In genomic region chr19:17718988-17719711, GRCh38 we compare ENCODE assay signal across 8 cellular contexts. TPM values are rescaled to one million over a fixed set of nuclear protein-coding genes. Genes with fewer than 3 reads are reported as not detected.
DNase-seq lines count a peak whose midpoint lies in the region; TF ChIP-seq lines count a peak whose summit lies in the region.

TSS of gene MAP1S (plus strand) at chr19:17719480. CDS start at chr19:17719503, 23 bp downstream.

- POLR2A ChIA-PET in BJ (lab: Charles Lee): no interaction called here

- H2AFZ ChIP-seq in osteoblast (ENCODE audit: low read length): peak within 1 kb of the TSS; percentile 88

- H3K4me1 ChIP-seq in HUES6 (ENCODE audit: control insufficient read depth, insufficient read depth, low read length): peaks cover 16% of the 10 kb centered on the region
- peaks cover 19% of the 10 kb centered on the region for H3K4me1 ChIP-seq in osteoblast (ENCODE audit: insufficient read depth, low read length)
- H3K4me1 ChIP-seq in thymus (ENCODE audit: control insufficient read depth, insufficient read depth, low read length): peaks cover 20% of the 10 kb centered on the region

- H3K9me3 Mint-ChIP-seq in activated naive CD4-positive, alpha-beta T cell treated with anti-CD3 and anti-CD28 coated beads, Interleukin-2, amount 10 ng/mL, durations not matched to agents 7 days and 5 days: no peaks in the 10 kb centered on the region

- H3K4me1 Mint-ChIP-seq in activated naive CD4-positive, alpha-beta T cell treated with anti-CD3 and anti-CD28 coated beads, Interleukin-2, amount 10 ng/mL, durations not matched to agents 7 days and 5 days: peaks cover 47% of the 10 kb centered on the region

- H3K27me3 ChIP-seq in BJ (ENCODE audit: control insufficient read depth, insufficient read depth, low read length): no peaks in the 10 kb centered on the region
- no peaks in the 10 kb centered on the region for H3K27me3 ChIP-seq in HUES6 (ENCODE audit: control insufficient read depth, insufficient read depth, low read length)
- H3K27me3 ChIP-seq in osteoblast (ENCODE audit: insufficient read depth, low read length): no peaks in the 10 kb centered on the region
- no peaks in the 10 kb centered on the region for H3K27me3 ChIP-seq in thymus (ENCODE audit: control insufficient read depth, insufficient read depth)

- peak within 1 kb of the TSS; percentile 96 for H3K4me2 ChIP-seq in osteoblast (ENCODE audit: insufficient read depth, low read length)

- TF ChIP-seq CTCF in BJ (IDR thresholded peaks at IDR 0.05; ENCODE audit: insufficient read depth, low read depth, low read length): no peak
- TF ChIP-seq CTCF in osteoblast (IDR thresholded peaks at IDR 0.05; ENCODE audit: extremely low read depth, low read depth, low read length): no peak

- DNase-seq in BJ (ENCODE audit: low read depth): no peak
- DNase-seq in GM19240 (ENCODE audit: insufficient read length, low spot score): peak; percentile 83
- peak; percentile 61 for DNase-seq in SK-MEL-5 (ENCODE audit: low read depth, low spot score)
- peak; percentile 77 for DNase-seq in activated naive CD4-positive, alpha-beta T cell treated with anti-CD3 and anti-CD28 coated beads, Interleukin-2, amount 10 ng/mL, durations not matched to agents 7 days and 5 days
- peak; percentile 68 for DNase-seq in glomerular visceral epithelial cell (ENCODE audit: extremely low spot score)
- peak; percentile 99 for DNase-seq in osteoblast (ENCODE audit: insufficient read length, low spot score, missing footprints)

- peak within 1 kb of the TSS; percentile 64 for H3K9ac ChIP-seq in HUES6 (ENCODE audit: low read length)

- H4K20me1 ChIP-seq in osteoblast (ENCODE audit: insufficient read depth, low read length): peaks cover 21% of the 10 kb centered on the region

- peak within 1 kb of the TSS; percentile 4; the same call in 1 of the 2 replicates for H3K27ac ChIP-seq in HUES6 (ENCODE audit: low read depth, low read length)
- peak within 1 kb of the TSS; percentile 28 for H3K27ac ChIP-seq in osteoblast (ENCODE audit: low read depth, low read length)
- peak within 1 kb of the TSS; percentile 64 for H3K27ac ChIP-seq in thymus (ENCODE audit: low read depth)

- 1% methylated on average over 52 of the region's 52 CpGs for WGBS in thymus

- no peaks in the 10 kb centered on the region for H3K27me3 Mint-ChIP-seq in activated naive CD4-positive, alpha-beta T cell treated with anti-CD3 and anti-CD28 coated beads, Interleukin-2, amount 10 ng/mL, durations not matched to agents 7 days and 5 days

- H3K4me3 ChIP-seq in BJ (ENCODE audit: low read depth, low read length) (peak within 1 kb of the TSS; percentile 62), HUES6 (ENCODE audit: low read depth, low read length) (peak within 1 kb of the TSS; percentile 77), osteoblast (ENCODE audit: insufficient read depth, low read length) (peak within 1 kb of the TSS; percentile 85), thymus (ENCODE audit: low read length) (peak within 1 kb of the TSS; percentile 100)

- in situ Hi-C loops in SK-MEL-5 (cut with HindIII; ENCODE audit: low pct_unique_long_range_greater_than_20kb, low sequenced_read_pairs): no loop called here

- CTCF ChIA-PET in BJ (lab: Yijun Ruan, JAX): interaction anchor here (1.0 to 1.7 kb wide), 7 partner anchors 11 to 254 kb away, joined by 3 to 6 read pairs (median 3); partner anchors contain the start of gene CCDC124
- CTCF ChIA-PET in activated naive CD4-positive, alpha-beta T cell treated with anti-CD3 and anti-CD28 coated beads, Interleukin-2, amount 10 ng/mL, durations not matched to agents 7 days and 5 days (lab: Charles Lee): interaction anchor here (0.8 to 2.0 kb wide), 3 partner anchors 15 to 136 kb away, joined by 3 to 6 read pairs (median 4); no protein-coding TSS in a partner anchor

- peaks cover 9% of the 10 kb centered on the region for H3K36me3 ChIP-seq in BJ (ENCODE audit: control insufficient read depth, insufficient read depth, low read length)
- H3K36me3 ChIP-seq in HUES6 (ENCODE audit: control insufficient read depth, insufficient read depth, low read length): peaks cover 21% of the 10 kb centered on the region
- H3K36me3 ChIP-seq in osteoblast (ENCODE audit: insufficient read depth, low read length): no peaks in the 10 kb centered on the region
- peaks cover 13% of the 10 kb centered on the region for H3K36me3 ChIP-seq in thymus (ENCODE audit: control insufficient read depth, insufficient read depth)

- no peaks in the 10 kb centered on the region for H3K9me3 ChIP-seq in HUES6 (ENCODE audit: control insufficient read depth, insufficient read depth, low read depth, low read length)
- H3K9me3 ChIP-seq in osteoblast (ENCODE audit: low read depth, low read length): no peaks in the 10 kb centered on the region
- H3K9me3 ChIP-seq in thymus (ENCODE audit: control insufficient read depth): no peaks in the 10 kb centered on the region

- H3K79me2 ChIP-seq in osteoblast (ENCODE audit: insufficient read depth, low read length): peaks cover 39% of the 10 kb centered on the region

- H3K36me3 Mint-ChIP-seq in activated naive CD4-positive, alpha-beta T cell treated with anti-CD3 and anti-CD28 coated beads, Interleukin-2, amount 10 ng/mL, durations not matched to agents 7 days and 5 days: peaks cover 10% of the 10 kb centered on the region

- H3K27ac Mint-ChIP-seq in activated naive CD4-positive, alpha-beta T cell treated with anti-CD3 and anti-CD28 coated beads, Interleukin-2, amount 10 ng/mL, durations not matched to agents 7 days and 5 days: peak within 1 kb of the TSS; percentile 77

- H3K4me3 Mint-ChIP-seq in activated naive CD4-positive, alpha-beta T cell treated with anti-CD3 and anti-CD28 coated beads, Interleukin-2, amount 10 ng/mL, durations not matched to agents 7 days and 5 days: peak within 1 kb of the TSS; percentile 80

RNA-seq across cellular contexts. Expression of gene MAP1S, which starts in this region (rescaled TPM):
- 6.1 and 20.4 TPM in 2 replicates for polyA plus RNA-seq in BJ (2011; rRNA removed)
- 29.7 and 36.2 TPM in 2 replicates for polyA minus RNA-seq in BJ (2011; rRNA and poly(A)+ RNA removed)
- total RNA-seq in SK-MEL-5 (2014; rRNA removed; shearing (Covaris generic)): 10.0 and 12.3 TPM in 2 replicates
- polyA plus RNA-seq in SK-MEL-5 (2015; cell fraction: cytosol; rRNA removed): 53.0 and 55.2 TPM in 2 replicates
- 20.3 and 21.4 TPM in 2 replicates for polyA plus RNA-seq in SK-MEL-5 (2015; cell fraction: nucleus; rRNA removed)
- total RNA-seq in osteoblast: 15.2 and 16.5 TPM in 2 replicates
- polyA plus RNA-seq in thymus: 17.5 TPM

Comparison
In these comparisons a context has a peak if more than half of its experiments do, and no peak if none do; other contexts are left out.
1. H3K27ac ChIP-seq: peak in every context shown above with its lines; median percentile 64 in thymus; 28 in osteoblast; 4 in HUES6.